Comparison of ENCODE assay signal across 37 cellular contexts in the genomic region with DNA sequence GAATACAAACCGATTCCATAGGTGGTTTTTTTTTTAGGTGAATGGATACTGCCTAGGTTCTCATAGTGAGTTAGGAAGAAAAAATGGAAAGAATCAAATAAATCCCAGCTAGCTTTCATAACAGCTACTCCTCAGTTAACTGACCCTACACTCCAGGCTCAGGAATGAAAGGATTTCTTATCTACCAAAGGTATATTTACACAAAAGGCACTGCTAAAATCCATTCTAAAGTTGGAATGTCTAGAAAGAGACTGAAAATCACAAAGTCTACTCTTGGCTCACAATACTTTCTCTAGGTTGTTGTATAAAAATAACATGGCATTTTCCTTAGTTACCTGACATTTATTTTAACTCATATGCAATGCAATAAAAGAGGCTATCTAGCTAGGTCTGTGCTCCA.
"Had no signal": no experiment of that assay in that cellular context is flagged by ENCODE, and none has a peak within 500 bp of the region (broad histone marks: within the 10 kb centered on the region; RNA-seq: fewer than 3 reads in every experiment).

No MANE protein-coding gene starts in this region.

- H3K36me3 Mint-ChIP-seq: activated CD4-positive, alpha-beta memory T cell treated with anti-CD3 and anti-CD28 coated beads for 36 hours; activated naive CD4-positive, alpha-beta T cell treated with anti-CD3 and anti-CD28 coated beads, Interleukin-2, amount 50 U/mL, for 72 hours; activated naive CD8-positive, alpha-beta T cell treated with anti-CD3 and anti-CD28 coated beads for 36 hours had no signal

- H3K4me3 ChIP-seq: adrenal gland, body of pancreas, breast epithelium had no signal

- ATAC-seq: activated CD8-positive, alpha-beta T cell treated with anti-CD3 and anti-CD28 coated beads for 36 hours; activated naive CD4-positive, alpha-beta T cell treated with anti-CD3 and anti-CD28 coated beads, Interleukin-2, amount 50 U/mL, for 72 hours; activated T-cell treated with anti-CD3 and anti-CD28 coated beads, Interleukin-2, amount 50 U/mL, for 4 hours; activated T-cell treated with anti-CD3 and anti-CD28 coated beads, Interleukin-2, amount 50 U/mL, for 72 hours; activated T-helper 17 cell treated with anti-CD3 and anti-CD28 coated beads, Interleukin-2, amount 50 U/mL, for 72 hours; body of pancreas had no signal

- H3K27ac Mint-ChIP-seq: activated B cell treated with CpG ODN at 0.5 μM for 24 hours; activated CD4-positive, alpha-beta memory T cell treated with anti-CD3 and anti-CD28 coated beads for 36 hours; activated CD4-positive, alpha-beta T cell treated with anti-CD3 and anti-CD28 coated beads, Interleukin-2, amount 10 ng/mL, durations not matched to agents 24 days and 14 days; activated CD8-positive, alpha-beta T cell treated with anti-CD3 and anti-CD28 coated beads for 36 hours; activated naive CD4-positive, alpha-beta T cell treated with anti-CD3 and anti-CD28 coated beads for 36 hours; activated naive CD4-positive, alpha-beta T cell treated with anti-CD3 and anti-CD28 coated beads, Interleukin-2, amount 50 U/mL, for 72 hours; activated naive CD8-positive, alpha-beta T cell treated with anti-CD3 and anti-CD28 coated beads for 36 hours; activated T-cell treated with anti-CD3 and anti-CD28 coated beads, Interleukin-2, amount 50 U/mL, for 72 hours; activated T-helper 1 cell treated with anti-CD3 and anti-CD28 coated beads, Interleukin-12 subunit alpha, Interleukin-12 subunit beta, Interleukin-2, Interleukin-4 antibody, amounts not matched to agents 30 ng/mL and 10 ng/mL and 1 ng/mL, durations not matched to agents 14 hours and 24 hours and 36 hours; activated T-helper 17 cell treated with anti-CD3 and anti-CD28 coated beads, Interleukin-2, amount 50 U/mL, for 72 hours; T-helper 1 cell treated with Interleukin-12 subunit alpha and Interleukin-12 subunit beta and Interleukin-4 antibody, amounts not matched to agents 30 μg/mL and 1 μg/mL, for 36 hours; T-helper 2 cell treated with Interferon-gamma antibody and Interleukin-4, amounts not matched to agents 5 μg/mL and 100 μg/mL, for 36 hours had no signal

- DNase-seq: activated B cell treated with CpG ODN at 0.5 μM for 24 hours; activated CD4-positive, alpha-beta memory T cell treated with anti-CD3 and anti-CD28 coated beads for 36 hours; activated CD4-positive, alpha-beta T cell treated with anti-CD3 and anti-CD28 coated beads for 4 hours; activated CD4-positive, alpha-beta T cell treated with anti-CD3 and anti-CD28 coated beads, Interleukin-2, amount 10 ng/mL, durations not matched to agents 24 days and 14 days; activated CD4-positive, alpha-beta T cell treated with anti-CD3 and anti-CD28 coated beads, Interleukin-2, amount 50 U/mL, for 1 hour; activated CD4-positive, alpha-beta T cell treated with anti-CD3 and anti-CD28 coated beads, Interleukin-2, amount 50 U/mL, for 4 hours; activated CD4-positive, CD25-positive, alpha-beta regulatory T cell treated with anti-CD3 and anti-CD28 coated beads, Interleukin-2, amount 50 U/mL, for 72 hours; activated CD8-positive, alpha-beta memory T cell treated with anti-CD3 and anti-CD28 coated beads, Interleukin-2, amount 50 U/mL, for 4 hours; activated CD8-positive, alpha-beta T cell treated with anti-CD3 and anti-CD28 coated beads for 36 hours; activated effector memory CD4-positive, alpha-beta T cell treated with anti-CD3 and anti-CD28 coated beads, Interleukin-2, amount 50 U/mL, for 16 hours; activated gamma-delta T cell treated with Interleukin-2 at 50 U/mL for 16 hours; activated naive CD4-positive, alpha-beta T cell; activated naive CD4-positive, alpha-beta T cell treated with anti-CD3 and anti-CD28 coated beads for 36 hours; activated naive CD4-positive, alpha-beta T cell treated with anti-CD3 and anti-CD28 coated beads, Interleukin-2, amount 50 U/mL, for 16 hours; activated naive CD8-positive, alpha-beta T cell treated with anti-CD3 and anti-CD28 coated beads for 36 hours; activated T-cell treated with anti-CD3 and anti-CD28 coated beads for 4 hours; activated T-cell treated with anti-CD3 and anti-CD28 coated beads, Interleukin-2, amount 50 U/mL, for 1 hour; activated T-cell treated with anti-CD3 and anti-CD28 coated beads, Interleukin-2, amount 50 U/mL, for 4 hours; activated T-cell treated with anti-CD3 and anti-CD28 coated beads, Interleukin-2, amount 50 U/mL, for 72 hours; adrenal gland; amniotic stem cell; aorta; body of pancreas; brain microvascular endothelial cell; central memory CD4-positive, alpha-beta T cell; T-helper 1 cell; T-helper 2 cell; T-helper 9 cell had no signal

- H3K9me3 ChIP-seq: adrenal gland, body of pancreas, breast epithelium had no signal

- H3K27me3 ChIP-seq: adrenal gland, body of pancreas, brain microvascular endothelial cell, breast epithelium had no signal

- H3K27ac ChIP-seq: adrenal gland, body of pancreas, brain microvascular endothelial cell, breast epithelium, VCaP had no signal

- H3K4me1 ChIP-seq: adrenal gland, body of pancreas, breast epithelium had no signal

- H3K9me3 Mint-ChIP-seq: activated CD4-positive, alpha-beta T cell treated with anti-CD3 and anti-CD28 coated beads, Interleukin-2, amount 10 ng/mL, durations not matched to agents 24 days and 14 days; activated CD8-positive, alpha-beta T cell treated with anti-CD3 and anti-CD28 coated beads for 36 hours; activated naive CD4-positive, alpha-beta T cell treated with anti-CD3 and anti-CD28 coated beads for 36 hours; activated naive CD8-positive, alpha-beta T cell treated with anti-CD3 and anti-CD28 coated beads for 36 hours; activated T-helper 1 cell treated with anti-CD3 and anti-CD28 coated beads, Interleukin-12 subunit alpha, Interleukin-12 subunit beta, Interleukin-2, Interleukin-4 antibody, amounts not matched to agents 30 ng/mL and 10 ng/mL and 1 ng/mL, durations not matched to agents 14 hours and 24 hours and 36 hours had no signal

- H3K4me1 Mint-ChIP-seq: activated B cell treated with CpG ODN at 0.5 μM for 24 hours; activated CD4-positive, alpha-beta T cell treated with anti-CD3 and anti-CD28 coated beads, Interleukin-2, amount 10 ng/mL, durations not matched to agents 24 days and 14 days; activated naive CD8-positive, alpha-beta T cell treated with anti-CD3 and anti-CD28 coated beads for 36 hours; activated T-helper 17 cell treated with anti-CD3 and anti-CD28 coated beads, Interleukin-2, amount 50 U/mL, for 72 hours had no signal

- FAIRE-seq: astrocyte, TTC549 had no signal

- H3K4me3 Mint-ChIP-seq: activated B cell treated with CpG ODN at 0.5 μM for 24 hours; activated CD4-positive, alpha-beta memory T cell treated with anti-CD3 and anti-CD28 coated beads for 36 hours; activated CD4-positive, alpha-beta T cell treated with anti-CD3 and anti-CD28 coated beads, Interleukin-2, amount 10 ng/mL, durations not matched to agents 24 days and 14 days; activated CD8-positive, alpha-beta T cell treated with anti-CD3 and anti-CD28 coated beads for 36 hours; activated naive CD4-positive, alpha-beta T cell treated with anti-CD3 and anti-CD28 coated beads for 36 hours; activated naive CD8-positive, alpha-beta T cell treated with anti-CD3 and anti-CD28 coated beads for 36 hours; activated T-cell treated with anti-CD3 and anti-CD28 coated beads, Interleukin-2, amount 50 U/mL, for 4 hours; activated T-cell treated with anti-CD3 and anti-CD28 coated beads, Interleukin-2, amount 50 U/mL, for 72 hours; activated T-helper 1 cell treated with anti-CD3 and anti-CD28 coated beads, Interleukin-12 subunit alpha, Interleukin-12 subunit beta, Interleukin-2, Interleukin-4 antibody, amounts not matched to agents 30 ng/mL and 10 ng/mL and 1 ng/mL, durations not matched to agents 14 hours and 24 hours and 36 hours; activated T-helper 17 cell treated with anti-CD3 and anti-CD28 coated beads, Interleukin-2, amount 50 U/mL, for 72 hours; T-helper 1 cell treated with Interleukin-12 subunit alpha and Interleukin-12 subunit beta and Interleukin-4 antibody, amounts not matched to agents 30 μg/mL and 1 μg/mL, for 36 hours; T-helper 2 cell treated with Interferon-gamma antibody and Interleukin-4, amounts not matched to agents 5 μg/mL and 100 μg/mL, for 36 hours had no signal

- H3K36me3 ChIP-seq: adrenal gland, brain microvascular endothelial cell, breast epithelium had no signal

- H3K27me3 Mint-ChIP-seq: activated B cell treated with CpG ODN at 0.5 μM for 24 hours; activated CD4-positive, alpha-beta memory T cell treated with anti-CD3 and anti-CD28 coated beads for 36 hours; activated CD4-positive, alpha-beta T cell treated with anti-CD3 and anti-CD28 coated beads, Interleukin-2, amount 10 ng/mL, durations not matched to agents 24 days and 14 days; activated CD8-positive, alpha-beta T cell treated with anti-CD3 and anti-CD28 coated beads for 36 hours; activated naive CD8-positive, alpha-beta T cell treated with anti-CD3 and anti-CD28 coated beads for 36 hours; activated T-helper 17 cell treated with anti-CD3 and anti-CD28 coated beads, Interleukin-2, amount 50 U/mL, for 72 hours had no signal
